8 cellular contexts compared by ENCODE assay signal in the genomic region with DNA sequence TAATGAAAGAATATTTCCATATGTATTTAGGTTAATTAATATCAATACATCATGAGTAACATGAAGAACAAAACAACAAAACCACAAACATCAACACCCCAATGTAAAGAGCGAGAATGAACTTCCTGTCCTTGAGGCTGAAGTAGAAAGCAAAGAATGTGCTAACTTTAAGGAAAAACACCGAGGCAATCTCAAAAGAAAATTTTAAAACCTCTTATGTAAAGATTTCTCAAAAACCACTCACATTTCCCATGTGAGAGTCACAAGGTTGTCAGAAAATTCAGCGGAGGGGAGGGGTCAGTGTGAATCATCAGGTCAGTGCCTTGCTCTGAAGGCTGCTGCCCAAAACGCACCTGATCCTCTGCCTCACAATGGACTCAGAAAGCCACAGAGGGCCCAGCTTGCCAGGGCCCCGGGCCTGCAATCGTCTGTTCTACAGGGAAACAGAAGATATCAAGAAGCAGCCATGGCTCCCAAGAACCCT. TPM values are rescaled to one million over a fixed set of nuclear protein-coding genes. Genes with fewer than 3 reads are reported as not detected.
A peak's percentile ranks its signal among the peaks of the same experiment; 100 is the strongest.
DNase-seq lines count a peak whose midpoint lies in the region; ATAC-seq and TF ChIP-seq lines count a peak whose summit lies in the region.

No MANE protein-coding gene starts in this region.

- TF ChIP-seq CTCF in IMR-90 (conservative IDR thresholded peaks at IDR 0.05; ENCODE audit: low read depth, low read length) = no peak
- TF ChIP-seq CTCF in liver (IDR thresholded peaks at IDR 0.05; ENCODE audit: low read depth, low read length, missing input control) = no peak
- TF ChIP-seq CTCF in upper lobe of right lung (IDR thresholded peaks at IDR 0.05) = no peak

- ATAC-seq in IMR-90 (ENCODE audit: low read depth) = peak; percentile 27; the same call in 1 of the 2 replicates
- peak; percentile 91 for ATAC-seq in upper lobe of right lung
- no peak for ATAC-seq in HG03196 (IDR thresholded peaks at IDR 0.05; ENCODE audit: unreplicated experiment)
- no peak for ATAC-seq in GM18511 (IDR thresholded peaks at IDR 0.05; ENCODE audit: unreplicated experiment)

- POLR2A ChIA-PET in IMR-90 (lab: Charles Lee; ENCODE audit: unreplicated experiment) = no interaction called here

- no peak overlapping the region for H3K56ac ChIP-seq in IMR-90 (ENCODE audit: extremely low read depth, insufficient read depth, low read length)

- no peak overlapping the region for H2BK20ac ChIP-seq in IMR-90 (ENCODE audit: low read depth, low read length)

- dilution Hi-C loops in IMR-90 (cut with HindIII; ENCODE audit: low sequenced_read_pairs, unreplicated experiment) = no loop called here

- H2AK9ac ChIP-seq in IMR-90 (replicated peaks; ENCODE audit: low read depth, low read length, poor library complexity) = no peak overlapping the region

- no peak for TF ChIP-seq POLR2A in IMR-90 (IDR thresholded peaks at IDR 0.05; ENCODE audit: low read depth, low read length)

- intact Hi-C loops in IMR-90 (cut with micrococcal nuclease) (no loop called here), upper lobe of right lung (cut with DNase I) (no loop called here)

- H3K79me2 ChIP-seq in ACC112 (ENCODE audit: control insufficient read depth, insufficient read depth, low read length, unreplicated experiment) = peaks cover 30% of the 10 kb centered on the region

- no peak overlapping the region for H2BK120ac ChIP-seq in IMR-90 (ENCODE audit: low read depth, low read length)

- no peak overlapping the region for H3K18ac ChIP-seq in IMR-90 (ENCODE audit: low read depth, low read length)

- H2AK5ac ChIP-seq in IMR-90 (ENCODE audit: low read depth, low read length) = no peak overlapping the region

- no TSS peak for BruUV-seq in IMR-90 (replicated peaks; lab: Mats Ljungman, UMichigan)

- H3K4me3 ChIP-seq in ACC112 (ENCODE audit: low read depth, low read length) = peak overlapping the region; percentile 11; the same call in 1 of the 2 replicates
- H3K4me3 ChIP-seq in IMR-90 (ENCODE audit: insufficient read depth, low read depth, low read length) = no peak overlapping the region
- H3K4me3 ChIP-seq in adipocyte (ENCODE audit: low read length) = no peak overlapping the region
- H3K4me3 ChIP-seq in liver (ENCODE audit: low read depth in 1 of 3, low read length in 3 of 3) = no peak overlapping the region
- peak overlapping the region; percentile 6 for H3K4me3 ChIP-seq in upper lobe of right lung

- no peak overlapping the region for H4K91ac ChIP-seq in IMR-90 (ENCODE audit: insufficient read depth, low read depth, low read length)

- H4K5ac ChIP-seq in IMR-90 (ENCODE audit: low read depth, low read length) = no peak overlapping the region

- no peak overlapping the region; the same call in 2 of the 3 replicates for H2BK15ac ChIP-seq in IMR-90 (ENCODE audit: low read depth, low read length)

- H3K4me1 ChIP-seq in ACC112 (ENCODE audit: control insufficient read depth, insufficient read depth, low read length, unreplicated experiment) = peaks cover 21% of the 10 kb centered on the region
- peaks cover 2% of the 10 kb centered on the region; the same call in 1 of the 2 replicates for H3K4me1 ChIP-seq in IMR-90 (ENCODE audit: control insufficient read depth, insufficient read depth, low read length)
- H3K4me1 ChIP-seq in adipocyte (ENCODE audit: control insufficient read depth, insufficient read depth, low read length) = peaks cover 45% of the 10 kb centered on the region
- H3K4me1 ChIP-seq in liver (ENCODE audit: control insufficient read depth in 4 of 4, insufficient read depth in 4 of 4, low read length in 3 of 4) = peaks cover 2 to 30% (median 19%) of the 10 kb centered on the region in 4 donors
- peaks cover 38% of the 10 kb centered on the region for H3K4me1 ChIP-seq in upper lobe of right lung

- no peaks in the 10 kb centered on the region for H3K27me3 ChIP-seq in ACC112 (ENCODE audit: insufficient read depth, low read length)
- peaks cover 4% of the 10 kb centered on the region; the same call in 1 of the 2 replicates for H3K27me3 ChIP-seq in IMR-90 (ENCODE audit: control insufficient read depth, insufficient read depth, low read length)
- no peaks in the 10 kb centered on the region for H3K27me3 ChIP-seq in adipocyte (replicated peaks; ENCODE audit: control insufficient read depth, insufficient read depth, low read length)
- H3K27me3 ChIP-seq in liver (ENCODE audit: control insufficient read depth in 4 of 4, insufficient read depth in 4 of 4, low read length in 3 of 4) = no peaks in the 10 kb centered on the region
- H3K27me3 ChIP-seq in upper lobe of right lung = no peaks in the 10 kb centered on the region

- no peak overlapping the region; the same call in 1 of the 2 replicates for H3K4me2 ChIP-seq in IMR-90 (ENCODE audit: low read depth, low read length)

- H3K14ac ChIP-seq in IMR-90 (replicated peaks; ENCODE audit: low read depth, low read length) = no peak overlapping the region; the same call in 1 of the 2 replicates

- no peak overlapping the region for H2BK5ac ChIP-seq in IMR-90 (ENCODE audit: low read depth, low read length, poor library complexity, severe bottlenecking)

- H3K9ac ChIP-seq in IMR-90 (ENCODE audit: low read depth, low read length) (no peak overlapping the region), adipocyte (ENCODE audit: low read length) (no peak overlapping the region), liver (ENCODE audit: low read depth in 1 of 2, low read length in 2 of 2) (peak overlapping the region in 1 of 2 donors; percentile 73)

- peak overlapping the region; percentile 59 for H3K27ac ChIP-seq in ACC112 (ENCODE audit: low read depth, low read length)
- H3K27ac ChIP-seq in IMR-90 (ENCODE audit: insufficient read depth, low read length) = no peak overlapping the region
- H3K27ac ChIP-seq in liver (ENCODE audit: low read depth in 1 of 2, low read length in 2 of 2) = peak overlapping the region; percentile 64 to 72
- peak overlapping the region; percentile 81 for H3K27ac ChIP-seq in upper lobe of right lung

- in situ Hi-C loops in IMR-90 (cut with MboI; ENCODE audit: low sequenced_read_pairs) = no loop called here

- H3K9me3 ChIP-seq in IMR-90 (ENCODE audit: control insufficient read depth, insufficient read depth, low read length) (no peaks in the 10 kb centered on the region), adipocyte (ENCODE audit: control insufficient read depth, low read length) (no peaks in the 10 kb centered on the region), liver (ENCODE audit: control insufficient read depth in 4 of 4, low read length in 3 of 4) (no peaks in the 10 kb centered on the region), upper lobe of right lung (no peaks in the 10 kb centered on the region)

- H3K23ac ChIP-seq in IMR-90 (ENCODE audit: low read depth, low read length) = no peak overlapping the region

- H3K79me1 ChIP-seq in IMR-90 (ENCODE audit: low read depth in 1 of 2, low read length in 2 of 2) = peaks cover 30 to 33% of the 10 kb centered on the region in 2 experiments

- peaks cover 41% of the 10 kb centered on the region for H4K20me1 ChIP-seq in IMR-90 (ENCODE audit: insufficient read depth, low read length)

- no peak overlapping the region for H3K4ac ChIP-seq in IMR-90 (ENCODE audit: low read depth, low read length)

- 47% methylated on average over 2 of the region's 6 CpGs; no CpG with 5 or more reads in 1 of the 2 experiments for WGBS in IMR-90 (ENCODE audit: extremely low coverage in 2 of 2, insufficient read length in 1 of 2), 2 experiments
- 56% methylated on average over 6 of the region's 6 CpGs for WGBS in liver

- H3K36me3 ChIP-seq in ACC112 (ENCODE audit: insufficient read depth, low read length) (peaks cover 20% of the 10 kb centered on the region), IMR-90 (ENCODE audit: control insufficient read depth, insufficient read depth, low read length) (peaks cover 21% of the 10 kb centered on the region), adipocyte (ENCODE audit: control insufficient read depth, insufficient read depth, low read length, severe bottlenecking) (peaks cover 25% of the 10 kb centered on the region), liver (ENCODE audit: control insufficient read depth in 4 of 4, insufficient read depth in 3 of 4, low read depth in 1 of 4, low read length in 3 of 4) (peaks cover 2 to 8% (median 3%) of the 10 kb centered on the region in 4 donors), upper lobe of right lung (peaks cover 60% of the 10 kb centered on the region)

- DNase-seq in IMR-90 = peak; percentile 72
- DNase-seq in adipocyte (ENCODE audit: low read depth) = peak; percentile 49
- peak; percentile 71 for DNase-seq in upper lobe of right lung
- DNase-seq in HT-29 (ENCODE audit: low spot score) = no peak

- TF ChIP-seq RAD21 in IMR-90 (IDR thresholded peaks at IDR 0.05; ENCODE audit: low read length) (no peak), liver (IDR thresholded peaks at IDR 0.05) (no peak)

- peaks cover 15% of the 10 kb centered on the region for H3K9me1 ChIP-seq in IMR-90 (ENCODE audit: insufficient read depth, low read length)

- CTCF ChIA-PET in IMR-90 (lab: Yijun Ruan, JAX) = no interaction called here

- H4K8ac ChIP-seq in IMR-90 (ENCODE audit: low read depth in 2 of 2, low read length in 2 of 2) = no peak overlapping the region

- H2AFZ ChIP-seq in ACC112 (ENCODE audit: low read length, unreplicated experiment) (no peak overlapping the region), IMR-90 (replicated peaks; ENCODE audit: low read length, poor library complexity) (peak overlapping the region; percentile 5)

TF ChIP-seq in IMR-90, 13 proteins besides CTCF, POLR2A, EP300 and RAD21 (continues in another document):
- TF ChIP-seq CHD1 (IDR thresholded peaks at IDR 0.05; ENCODE audit: low read depth, low read length) (no peak), MXI1 (IDR thresholded peaks at IDR 0.05; ENCODE audit: borderline replicate concordance, low read depth, low read length) (no peak), BHLHE40 (IDR thresholded peaks at IDR 0.05; ENCODE audit: low read depth, low read length) (no peak), NFE2L2 (IDR thresholded peaks at IDR 0.05; ENCODE audit: low read depth, low read length) (no peak), CEBPB (IDR thresholded peaks at IDR 0.05; ENCODE audit: low read depth, low read length) (no peak)

TF ChIP-seq in liver, 16 proteins besides CTCF, POLR2A, EP300 and RAD21:
- no peak for TF ChIP-seq FOXA1 (IDR thresholded peaks at IDR 0.05)
- no peak for TF ChIP-seq EGR1 (IDR thresholded peaks at IDR 0.05; ENCODE audit: low read depth in 2 of 2)
- peak in 1 of 2 donors; percentile 36 for TF ChIP-seq RXRA (IDR thresholded peaks at IDR 0.05)
- peak in 1 of 2 donors; percentile 60 for TF ChIP-seq JUND (IDR thresholded peaks at IDR 0.05)
- TF ChIP-seq HNF4G (IDR thresholded peaks at IDR 0.05) = no peak

RNA-seq across cellular contexts. Expression of gene NPC1, which starts 12.3 kb away (rescaled TPM):
- 4.7 and 7.9 TPM in 2 replicates for total RNA-seq in IMR-90 (2012; rRNA removed)
- 7.5 and 8.0 TPM in 2 replicates for polyA plus RNA-seq in IMR-90 (2012; rRNA removed)
- polyA plus RNA-seq in IMR-90 (2012; cell fraction: cytosol; rRNA removed) = 5.0 and 6.5 TPM in 2 replicates
- 8.7 and 12.4 TPM in 2 replicates for polyA plus RNA-seq in IMR-90 (2012; cell fraction: nucleus; rRNA removed; ENCODE audit: low replicate concordance)
- total RNA-seq in liver = 10 to 100 TPM; 41.4 to 46.7 TPM
- polyA plus RNA-seq in liver = 10 to 100 TPM in 1 of 2 donors, 1 to 10 TPM in 1; 9.5 to 13.2 TPM
- 143 TPM for total RNA-seq in upper lobe of right lung
- total RNA-seq in HT-29 (2014; rRNA removed; shearing (Covaris generic)) = 35.7 and 48.5 TPM in 2 replicates

Comparison
In these comparisons a context has a peak if more than half of its experiments do, and no peak if none do; other contexts are left out.
1. H3K4me3 ChIP-seq: peak in ACC112 (single experiment) and upper lobe of right lung (single experiment); none in IMR-90 (single experiment), adipocyte (single experiment) and liver (0 of 3).
2. ATAC-seq: peak in IMR-90 (single experiment) and upper lobe of right lung (single experiment); none in HG03196 (single experiment) and GM18511 (single experiment).